ENCODE assay signal across 1 cellular context in the genomic region with DNA sequence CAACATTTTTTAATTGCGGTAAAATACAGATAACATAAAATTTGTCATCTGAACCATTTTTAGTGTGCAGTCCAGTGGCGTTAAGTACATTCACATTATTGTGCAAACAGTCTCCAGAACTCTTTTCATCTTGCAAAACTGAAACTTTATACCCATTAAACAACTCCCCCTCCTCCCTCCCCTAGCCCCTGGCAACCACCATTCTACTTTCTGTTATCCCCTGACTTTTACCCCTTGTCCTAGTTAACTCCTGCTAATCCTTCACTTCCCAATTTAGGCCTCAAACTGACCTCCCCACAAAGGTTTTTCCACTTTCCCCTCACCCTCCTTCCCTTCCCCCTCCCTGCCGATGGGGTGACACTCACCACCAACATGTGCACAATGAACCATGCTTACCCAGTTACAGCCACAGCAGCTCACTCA.
TF ChIP-seq lines count a peak whose summit lies in the region.

No MANE protein-coding gene starts in this region.

TF ChIP-seq in GM23338, 12 proteins besides CTCF, POLR2A, EP300 and RAD21 (continued from another document):
- TF ChIP-seq, protein P1, sequence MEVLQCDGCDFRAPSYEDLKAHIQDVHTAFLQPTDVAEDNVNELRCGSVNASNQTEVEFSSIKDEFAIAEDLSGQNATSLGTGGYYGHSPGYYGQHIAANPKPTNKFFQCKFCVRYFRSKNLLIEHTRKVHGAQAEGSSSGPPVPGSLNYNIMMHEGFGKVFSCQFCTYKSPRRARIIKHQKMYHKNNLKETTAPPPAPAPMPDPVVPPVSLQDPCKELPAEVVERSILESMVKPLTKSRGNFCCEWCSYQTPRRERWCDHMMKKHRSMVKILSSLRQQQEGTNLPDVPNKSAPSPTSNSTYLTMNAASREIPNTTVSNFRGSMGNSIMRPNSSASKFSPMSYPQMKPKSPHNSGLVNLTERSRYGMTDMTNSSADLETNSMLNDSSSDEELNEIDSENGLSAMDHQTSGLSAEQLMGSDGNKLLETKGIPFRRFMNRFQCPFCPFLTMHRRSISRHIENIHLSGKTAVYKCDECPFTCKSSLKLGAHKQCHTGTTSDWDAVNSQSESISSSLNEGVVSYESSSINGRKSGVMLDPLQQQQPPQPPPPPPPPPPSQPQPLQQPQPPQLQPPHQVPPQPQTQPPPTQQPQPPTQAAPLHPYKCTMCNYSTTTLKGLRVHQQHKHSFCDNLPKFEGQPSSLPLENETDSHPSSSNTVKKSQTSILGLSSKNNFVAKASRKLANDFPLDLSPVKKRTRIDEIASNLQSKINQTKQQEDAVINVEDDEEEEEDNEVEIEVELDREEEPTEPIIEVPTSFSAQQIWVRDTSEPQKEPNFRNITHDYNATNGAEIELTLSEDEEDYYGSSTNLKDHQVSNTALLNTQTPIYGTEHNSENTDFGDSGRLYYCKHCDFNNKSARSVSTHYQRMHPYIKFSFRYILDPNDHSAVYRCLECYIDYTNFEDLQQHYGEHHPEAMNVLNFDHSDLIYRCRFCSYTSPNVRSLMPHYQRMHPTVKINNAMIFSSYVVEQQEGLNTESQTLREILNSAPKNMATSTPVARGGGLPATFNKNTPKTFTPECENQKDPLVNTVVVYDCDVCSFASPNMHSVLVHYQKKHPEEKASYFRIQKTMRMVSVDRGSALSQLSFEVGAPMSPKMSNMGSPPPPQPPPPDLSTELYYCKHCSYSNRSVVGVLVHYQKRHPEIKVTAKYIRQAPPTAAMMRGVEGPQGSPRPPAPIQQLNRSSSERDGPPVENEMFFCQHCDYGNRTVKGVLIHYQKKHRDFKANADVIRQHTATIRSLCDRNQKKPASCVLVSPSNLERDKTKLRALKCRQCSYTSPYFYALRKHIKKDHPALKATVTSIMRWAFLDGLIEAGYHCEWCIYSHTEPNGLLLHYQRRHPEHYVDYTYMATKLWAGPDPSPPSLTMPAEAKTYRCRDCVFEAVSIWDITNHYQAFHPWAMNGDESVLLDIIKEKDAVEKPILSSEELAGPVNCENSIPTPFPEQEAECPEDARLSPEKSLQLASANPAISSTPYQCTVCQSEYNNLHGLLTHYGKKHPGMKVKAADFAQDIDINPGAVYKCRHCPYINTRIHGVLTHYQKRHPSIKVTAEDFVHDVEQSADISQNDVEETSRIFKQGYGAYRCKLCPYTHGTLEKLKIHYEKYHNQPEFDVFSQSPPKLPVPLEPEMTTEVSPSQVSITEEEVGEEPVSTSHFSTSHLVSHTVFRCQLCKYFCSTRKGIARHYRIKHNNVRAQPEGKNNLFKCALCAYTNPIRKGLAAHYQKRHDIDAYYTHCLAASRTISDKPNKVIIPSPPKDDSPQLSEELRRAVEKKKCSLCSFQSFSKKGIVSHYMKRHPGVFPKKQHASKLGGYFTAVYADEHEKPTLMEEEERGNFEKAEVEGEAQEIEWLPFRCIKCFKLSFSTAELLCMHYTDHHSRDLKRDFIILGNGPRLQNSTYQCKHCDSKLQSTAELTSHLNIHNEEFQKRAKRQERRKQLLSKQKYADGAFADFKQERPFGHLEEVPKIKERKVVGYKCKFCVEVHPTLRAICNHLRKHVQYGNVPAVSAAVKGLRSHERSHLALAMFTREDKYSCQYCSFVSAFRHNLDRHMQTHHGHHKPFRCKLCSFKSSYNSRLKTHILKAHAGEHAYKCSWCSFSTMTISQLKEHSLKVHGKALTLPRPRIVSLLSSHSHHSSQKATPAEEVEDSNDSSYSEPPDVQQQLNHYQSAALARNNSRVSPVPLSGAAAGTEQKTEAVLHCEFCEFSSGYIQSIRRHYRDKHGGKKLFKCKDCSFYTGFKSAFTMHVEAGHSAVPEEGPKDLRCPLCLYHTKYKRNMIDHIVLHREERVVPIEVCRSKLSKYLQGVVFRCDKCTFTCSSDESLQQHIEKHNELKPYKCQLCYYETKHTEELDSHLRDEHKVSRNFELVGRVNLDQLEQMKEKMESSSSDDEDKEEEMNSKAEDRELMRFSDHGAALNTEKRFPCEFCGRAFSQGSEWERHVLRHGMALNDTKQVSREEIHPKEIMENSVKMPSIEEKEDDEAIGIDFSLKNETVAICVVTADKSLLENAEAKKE (CRISPR knock-in tag; IDR thresholded peaks at IDR 0.05) = no peak
- TF ChIP-seq NANOG (IDR thresholded peaks at IDR 0.05; ENCODE audit: borderline replicate concordance) (no peak), POLR2AphosphoS5 (IDR thresholded peaks at IDR 0.05; ENCODE audit: low read depth) (no peak), ZNF331 (CRISPR knock-in tag; IDR thresholded peaks at IDR 0.05; ENCODE audit: low read depth) (no peak), STAT1 (IDR thresholded peaks at IDR 0.05; ENCODE audit: unreplicated experiment) (no peak), CREB1 (CRISPR knock-in tag; IDR thresholded peaks at IDR 0.05; ENCODE audit: low read depth) (no peak)
- TF ChIP-seq, protein P2, sequence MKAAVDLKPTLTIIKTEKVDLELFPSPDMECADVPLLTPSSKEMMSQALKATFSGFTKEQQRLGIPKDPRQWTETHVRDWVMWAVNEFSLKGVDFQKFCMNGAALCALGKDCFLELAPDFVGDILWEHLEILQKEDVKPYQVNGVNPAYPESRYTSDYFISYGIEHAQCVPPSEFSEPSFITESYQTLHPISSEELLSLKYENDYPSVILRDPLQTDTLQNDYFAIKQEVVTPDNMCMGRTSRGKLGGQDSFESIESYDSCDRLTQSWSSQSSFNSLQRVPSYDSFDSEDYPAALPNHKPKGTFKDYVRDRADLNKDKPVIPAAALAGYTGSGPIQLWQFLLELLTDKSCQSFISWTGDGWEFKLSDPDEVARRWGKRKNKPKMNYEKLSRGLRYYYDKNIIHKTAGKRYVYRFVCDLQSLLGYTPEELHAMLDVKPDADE (IDR thresholded peaks at IDR 0.05) = no peak
TF ChIP-seq in GM23338: peak in this region for 0.
